8 cellular contexts compared by ENCODE assay signal in the genomic region with DNA sequence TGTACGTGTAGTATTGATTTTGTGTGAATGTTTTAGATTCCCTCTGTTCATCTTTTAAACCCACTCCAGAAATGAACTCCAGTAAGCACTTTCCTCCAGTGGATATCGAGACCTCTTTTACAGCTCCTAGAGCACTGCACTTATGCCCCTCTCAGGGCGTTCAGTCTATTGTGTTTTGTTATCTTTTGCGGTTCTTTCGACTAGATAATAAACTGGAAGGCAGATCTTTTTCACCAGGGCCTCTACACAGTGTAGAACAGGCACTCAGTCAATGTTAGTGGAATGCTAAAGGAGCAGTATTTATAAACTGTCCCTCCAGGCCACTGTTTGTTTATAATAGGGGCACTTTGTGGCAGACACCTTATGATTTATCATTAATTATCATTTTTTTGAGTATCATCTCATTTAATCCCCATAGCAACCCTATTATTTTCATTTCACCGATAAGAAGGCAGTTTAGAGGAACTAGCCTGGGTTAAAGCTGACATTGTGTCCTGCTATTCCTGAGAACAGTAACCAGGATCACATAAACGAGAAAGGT. TPM values are rescaled to one million over a fixed set of nuclear protein-coding genes. Genes with fewer than 3 reads are reported as not detected.
DNase-seq lines count a peak whose midpoint lies in the region; TF ChIP-seq lines count a peak whose summit lies in the region.

No MANE protein-coding gene starts in this region.

- no peak for DNase-seq in activated T-helper 2 cell treated with anti-CD3 and anti-CD28 coated beads, Interferon-gamma antibody, Interleukin-2, Interleukin-4, amounts not matched to agents 10 μg/mL and 5 μg/mL and 100 μg/mL, durations not matched to agents 14 hours and 24 hours and 36 hours (ENCODE audit: low spot score)
- DNase-seq in left kidney (ENCODE audit: low read depth, low spot score) (peak; percentile 56), transverse colon (no peak), amniotic stem cell (lab: John Stamatoyannopoulos, UW) (no peak), CD1c-positive myeloid dendritic cell (ENCODE audit: extremely low spot score) (no peak), dermis blood vessel endothelial cell (no peak)

- peak overlapping the region; percentile 84 to 98 (median 91) for H3K4me2 ChIP-seq in BLaER1 treated with 17β-estradiol and CSF1 and Interleukin-3, amounts not matched to agents 10 nM and 100 nM

- peaks cover 2% of the 10 kb centered on the region for H3K36me3 Mint-ChIP-seq in IgD-negative memory B cell
- H3K36me3 Mint-ChIP-seq in activated T-helper 2 cell treated with anti-CD3 and anti-CD28 coated beads, Interferon-gamma antibody, Interleukin-2, Interleukin-4, amounts not matched to agents 10 μg/mL and 5 μg/mL and 100 μg/mL, durations not matched to agents 14 hours and 24 hours and 36 hours (ENCODE audit: low read depth), result peaks cover 29% of the 10 kb centered on the region

- in situ Hi-C loops in transverse colon (cut with MboI; ENCODE audit: low pct_ligation_motif_present in 1 of 4, low pct_unique_long_range_greater_than_20kb in 1 of 4, low sequenced_read_pairs in 3 of 4), result loop anchor here in 1 of 4 donors (10.0 kb wide), 1 partner anchor 103 kb away; no protein-coding TSS in a partner anchor

- 2 to 10% methylated on average over 7 of the region's 7 CpGs for WGBS in transverse colon (ENCODE audit: low coverage in 1 of 2), 2 donors

- peaks cover 4 to 37% (median 34%) of the 10 kb centered on the region in 11 experiments; a peak in 19 of 22 replicates for H4K20me1 ChIP-seq in BLaER1 treated with 17β-estradiol and CSF1 and Interleukin-3, amounts not matched to agents 10 nM and 100 nM

- peaks cover 42 to 55% (median 45%) of the 10 kb centered on the region in 3 donors for H3K4me1 Mint-ChIP-seq in IgD-negative memory B cell
- H3K4me1 Mint-ChIP-seq in activated T-helper 2 cell treated with anti-CD3 and anti-CD28 coated beads, Interferon-gamma antibody, Interleukin-2, Interleukin-4, amounts not matched to agents 10 μg/mL and 5 μg/mL and 100 μg/mL, durations not matched to agents 14 hours and 24 hours and 36 hours (ENCODE audit: low read depth), result peaks cover 51% of the 10 kb centered on the region

- peak overlapping the region; percentile 85 to 95 (median 88) for H3K4me3 ChIP-seq in BLaER1 treated with 17β-estradiol and CSF1 and Interleukin-3, amounts not matched to agents 10 nM and 100 nM
- peak overlapping the region; percentile 76 to 99 (median 88) for H3K4me3 ChIP-seq in transverse colon

- TF ChIP-seq POLR2A in transverse colon (IDR thresholded peaks at IDR 0.05), result no peak

- intact Hi-C loops in activated T-helper 2 cell treated with anti-CD3 and anti-CD28 coated beads, Interferon-gamma antibody, Interleukin-2, Interleukin-4, amounts not matched to agents 10 μg/mL and 5 μg/mL and 100 μg/mL, durations not matched to agents 14 hours and 24 hours and 36 hours (cut with micrococcal nuclease), result loop anchor here (1.0 to 10.0 kb wide), 8 partner anchors 21 to 1747 kb away; a partner anchor contains a TSS
- intact Hi-C loops in transverse colon (cut with DNase I; ENCODE audit: low total_unique reads), result loop anchor here (10.0 kb wide), 1 partner anchor 103 kb away; no protein-coding TSS in a partner anchor

- no peak for TF ChIP-seq EP300 in transverse colon (IDR thresholded peaks at IDR 0.05; ENCODE audit: low read depth)

- no peak for TF ChIP-seq CTCF in transverse colon (IDR thresholded peaks at IDR 0.05)

- H3K36me3 ChIP-seq in BLaER1 treated with 17β-estradiol and CSF1 and Interleukin-3, amounts not matched to agents 10 nM and 100 nM, result peaks cover 3 to 13% (median 10%) of the 10 kb centered on the region in 11 experiments; a peak in 18 of 22 replicates
- no peaks in the 10 kb centered on the region for H3K36me3 ChIP-seq in transverse colon

- peak overlapping the region; percentile 90 to 98 (median 93) for H3K9ac ChIP-seq in BLaER1 treated with 17β-estradiol and CSF1 and Interleukin-3, amounts not matched to agents 10 nM and 100 nM

- H3K4me3 Mint-ChIP-seq in IgD-negative memory B cell, result peak overlapping the region; percentile 88 to 99 (median 92)
- peak overlapping the region; percentile 86 for H3K4me3 Mint-ChIP-seq in activated T-helper 2 cell treated with anti-CD3 and anti-CD28 coated beads, Interferon-gamma antibody, Interleukin-2, Interleukin-4, amounts not matched to agents 10 μg/mL and 5 μg/mL and 100 μg/mL, durations not matched to agents 14 hours and 24 hours and 36 hours (ENCODE audit: low read depth)

- peaks cover 39 to 60% (median 50%) of the 10 kb centered on the region in 10 experiments for H3K4me1 ChIP-seq in BLaER1 treated with 17β-estradiol and CSF1 and Interleukin-3, amounts not matched to agents 10 nM and 100 nM
- peaks cover 18 to 62% (median 35%) of the 10 kb centered on the region in 4 donors for H3K4me1 ChIP-seq in transverse colon

- no peaks in the 10 kb centered on the region for H3K9me3 Mint-ChIP-seq in IgD-negative memory B cell
- H3K9me3 Mint-ChIP-seq in activated T-helper 2 cell treated with anti-CD3 and anti-CD28 coated beads, Interferon-gamma antibody, Interleukin-2, Interleukin-4, amounts not matched to agents 10 μg/mL and 5 μg/mL and 100 μg/mL, durations not matched to agents 14 hours and 24 hours and 36 hours, result no peaks in the 10 kb centered on the region

- H3K9me3 ChIP-seq in BLaER1 treated with 17β-estradiol and CSF1 and Interleukin-3, amounts not matched to agents 10 nM and 100 nM (replicated peaks in 1 of 11), result no peaks in the 10 kb centered on the region
- no peaks in the 10 kb centered on the region for H3K9me3 ChIP-seq in transverse colon

- H3K27me3 ChIP-seq in BLaER1 treated with 17β-estradiol and CSF1 and Interleukin-3, amounts not matched to agents 10 nM and 100 nM, result no peaks in the 10 kb centered on the region
- H3K27me3 ChIP-seq in transverse colon, result no peaks in the 10 kb centered on the region

- H3K27ac Mint-ChIP-seq in IgD-negative memory B cell, result peak overlapping the region; percentile 94 to 97 (median 97)
- peak overlapping the region; percentile 96 for H3K27ac Mint-ChIP-seq in activated T-helper 2 cell treated with anti-CD3 and anti-CD28 coated beads, Interferon-gamma antibody, Interleukin-2, Interleukin-4, amounts not matched to agents 10 μg/mL and 5 μg/mL and 100 μg/mL, durations not matched to agents 14 hours and 24 hours and 36 hours

- H3K27ac ChIP-seq in BLaER1 treated with 17β-estradiol and CSF1 and Interleukin-3, amounts not matched to agents 10 nM and 100 nM, result peak overlapping the region; percentile 86 to 96 (median 92)
- peak overlapping the region; percentile 93 to 97 (median 97) for H3K27ac ChIP-seq in transverse colon

- no peaks in the 10 kb centered on the region for H3K27me3 Mint-ChIP-seq in IgD-negative memory B cell
- H3K27me3 Mint-ChIP-seq in activated T-helper 2 cell treated with anti-CD3 and anti-CD28 coated beads, Interferon-gamma antibody, Interleukin-2, Interleukin-4, amounts not matched to agents 10 μg/mL and 5 μg/mL and 100 μg/mL, durations not matched to agents 14 hours and 24 hours and 36 hours (ENCODE audit: low read depth), result no peaks in the 10 kb centered on the region

RNA-seq across cellular contexts. Expression of a gene that starts 0.7 kb away (rescaled TPM):
- 13.7 TPM for polyA plus RNA-seq in IgD-negative memory B cell
- total RNA-seq in activated T-helper 2 cell treated with anti-CD3 and anti-CD28 coated beads, Interferon-gamma antibody, Interleukin-2, Interleukin-4, amounts not matched to agents 10 μg/mL and 5 μg/mL and 100 μg/mL, durations not matched to agents 14 hours and 24 hours and 36 hours, result 52.6 and 64.2 TPM in 2 replicates
- total RNA-seq in transverse colon (10 to 100 TPM; 13.9 to 43.8 (median 23.0) TPM), dermis blood vessel endothelial cell (13.1 and 24.9 TPM in 2 replicates)
